Comparison of ENCODE assay signal across 29 cellular contexts in genomic region chr9:100120286-100120685, GRCh38.
"Had no signal": no experiment of that assay in that cellular context is flagged by ENCODE, and none has a peak within 500 bp of the region (broad histone marks: within the 10 kb centered on the region; RNA-seq: fewer than 3 reads in every experiment).

No MANE protein-coding gene starts in this region.

- H3K4me1 Mint-ChIP-seq: activated CD4-positive, alpha-beta T cell treated with anti-CD3 and anti-CD28 coated beads, Interleukin-2, amount 10 ng/mL, durations not matched to agents 7 days and 5 days; activated naive CD4-positive, alpha-beta T cell treated with anti-CD3 and anti-CD28 coated beads, Interleukin-2, amount 10 ng/mL, durations not matched to agents 7 days and 5 days; neural progenitor cell had no signal

- H3K27ac ChIP-seq: body of pancreas, colonic mucosa, epithelial cell of prostate, esophagus squamous epithelium, heart right ventricle, neural progenitor cell, parathyroid adenoma, sigmoid colon, testis, transverse colon, VCaP had no signal

- DNase-seq: activated CD4-positive, alpha-beta T cell treated with anti-CD3 and anti-CD28 coated beads, Interleukin-2, amount 10 ng/mL, durations not matched to agents 7 days and 5 days; activated CD4-positive, CD25-positive, alpha-beta regulatory T cell treated with anti-CD3 and anti-CD28 coated beads, Interleukin-2, amount 50 U/mL, for 72 hours; activated effector memory CD4-positive, alpha-beta T cell treated with Interleukin-2 at 50 U/mL for 16 hours; activated naive CD4-positive, alpha-beta T cell treated with anti-CD3 and anti-CD28 coated beads, Interleukin-2, amount 10 ng/mL, durations not matched to agents 7 days and 5 days; anterior cingulate cortex; body of pancreas; cerebellar nuclear complex; colonic mucosa; effector CD8-positive, alpha-beta T cell; esophagus squamous epithelium; foreskin melanocyte; heart right ventricle; mesenchymal stem cell; naive thymus-derived CD8-positive, alpha-beta T cell; occipital lobe; psoas muscle; sigmoid colon; small intestine; stimulated activated CD4-positive, alpha-beta T cell treated with anti-CD3 and anti-CD28 coated beads, Interleukin-4, amount 100 ng/mL, for 24 hours; stimulated activated naive B cell treated with anti-CD40 and anti-IgM and Interleukin-4, amounts not matched to agents 10 μg/mL and 1 μg/mL and 100 μg/mL, for 72 hours; T-helper 9 cell; testis; transverse colon had no signal

- H3K27me3 ChIP-seq: body of pancreas, colonic mucosa, esophagus squamous epithelium, heart right ventricle, neural progenitor cell, sigmoid colon, testis, transverse colon had no signal

- H3K27ac Mint-ChIP-seq: activated CD4-positive, alpha-beta T cell treated with anti-CD3 and anti-CD28 coated beads, Interleukin-2, amount 10 ng/mL, durations not matched to agents 7 days and 5 days; activated naive CD4-positive, alpha-beta T cell treated with anti-CD3 and anti-CD28 coated beads, Interleukin-2, amount 10 ng/mL, durations not matched to agents 7 days and 5 days; neural progenitor cell; stimulated activated naive B cell treated with anti-CD40 and anti-IgM and Interleukin-4, amounts not matched to agents 10 μg/mL and 1 μg/mL and 100 μg/mL, for 72 hours had no signal

- H3K9me3 ChIP-seq: body of pancreas, colonic mucosa, esophagus squamous epithelium, psoas muscle, sigmoid colon, testis, transverse colon had no signal

- H3K79me2 ChIP-seq: parathyroid adenoma had no signal

- FAIRE-seq: endometrium, small intestine, TTC549 had no signal

- H3K9ac ChIP-seq: neural progenitor cell, parathyroid adenoma had no signal

- H3K4me3 ChIP-seq: body of pancreas, colonic mucosa, esophagus squamous epithelium, heart right ventricle, neural progenitor cell, psoas muscle, sigmoid colon, testis, transverse colon had no signal

- H3K4me3 Mint-ChIP-seq: activated CD4-positive, alpha-beta T cell treated with anti-CD3 and anti-CD28 coated beads, Interleukin-2, amount 10 ng/mL, durations not matched to agents 7 days and 5 days; activated naive CD4-positive, alpha-beta T cell treated with anti-CD3 and anti-CD28 coated beads, Interleukin-2, amount 10 ng/mL, durations not matched to agents 7 days and 5 days; naive thymus-derived CD8-positive, alpha-beta T cell; neural progenitor cell; stimulated activated naive B cell treated with anti-CD40 and anti-IgM and Interleukin-4, amounts not matched to agents 10 μg/mL and 1 μg/mL and 100 μg/mL, for 72 hours had no signal

- H3K4me1 ChIP-seq: colonic mucosa, esophagus squamous epithelium, heart right ventricle, neural progenitor cell, parathyroid adenoma, sigmoid colon, testis, transverse colon had no signal

- H3K36me3 ChIP-seq: colonic mucosa, neural progenitor cell, transverse colon had no signal

- ATAC-seq: body of pancreas; heart right ventricle; naive thymus-derived CD8-positive, alpha-beta T cell; psoas muscle; stimulated activated naive B cell treated with anti-CD40 and anti-IgM and Interleukin-4, amounts not matched to agents 10 μg/mL and 1 μg/mL and 100 μg/mL, for 72 hours had no signal

- H3K27me3 Mint-ChIP-seq: activated CD4-positive, alpha-beta T cell treated with anti-CD3 and anti-CD28 coated beads, Interleukin-2, amount 10 ng/mL, durations not matched to agents 7 days and 5 days; activated naive CD4-positive, alpha-beta T cell treated with anti-CD3 and anti-CD28 coated beads, Interleukin-2, amount 10 ng/mL, durations not matched to agents 7 days and 5 days; naive thymus-derived CD8-positive, alpha-beta T cell; stimulated activated naive B cell treated with anti-CD40 and anti-IgM and Interleukin-4, amounts not matched to agents 10 μg/mL and 1 μg/mL and 100 μg/mL, for 72 hours had no signal

- H3K4me2 ChIP-seq: neural progenitor cell had no signal

- H2AFZ ChIP-seq: neural progenitor cell, parathyroid adenoma had no signal

- H3K9me3 Mint-ChIP-seq: activated naive CD4-positive, alpha-beta T cell treated with anti-CD3 and anti-CD28 coated beads, Interleukin-2, amount 10 ng/mL, durations not matched to agents 7 days and 5 days; naive thymus-derived CD8-positive, alpha-beta T cell; neural progenitor cell; stimulated activated naive B cell treated with anti-CD40 and anti-IgM and Interleukin-4, amounts not matched to agents 10 μg/mL and 1 μg/mL and 100 μg/mL, for 72 hours had no signal
